8 cellular contexts compared by ENCODE assay signal in genomic region chr11:22244986-22245592, GRCh38.
A peak's percentile ranks its signal among the peaks of the same experiment; 100 is the strongest.
DNase-seq lines count a peak whose midpoint lies in the region; ATAC-seq and TF ChIP-seq lines count a peak whose summit lies in the region.

No MANE protein-coding gene starts in this region.

- H3K4me3 Mint-ChIP-seq in stimulated activated naive CD8-positive, alpha-beta T cell treated with anti-CD3 and anti-CD28 coated beads, Interleukin-15, amount 100 ng/mL, for 72 hours = no peak overlapping the region

- H3K27ac Mint-ChIP-seq in stimulated activated naive CD8-positive, alpha-beta T cell treated with anti-CD3 and anti-CD28 coated beads, Interleukin-15, amount 100 ng/mL, for 72 hours = no peak overlapping the region

- no peak overlapping the region for H3K4me3 ChIP-seq in cardiac fibroblast (replicated peaks in 1 of 2; ENCODE audit: low read depth in 2 of 2, low read length in 2 of 2)

- TF ChIP-seq CTCF in cardiac fibroblast (IDR thresholded peaks at IDR 0.05; ENCODE audit: low read depth, low read length) = peak; percentile 74

- H3K27me3 Mint-ChIP-seq in stimulated activated naive CD8-positive, alpha-beta T cell treated with anti-CD3 and anti-CD28 coated beads, Interleukin-15, amount 100 ng/mL, for 72 hours = peaks cover 20% of the 10 kb centered on the region

- DNase-seq in NCI-H510A treated with DMSO at 0.1 percent for 48 hours (lab: John Stamatoyannopoulos, UW) = peak; percentile 8
- no peak for DNase-seq in NCI-H510A (lab: John Stamatoyannopoulos, UW)
- peak; percentile 61 for DNase-seq in OCI-M1 (lab: John Stamatoyannopoulos, UW)
- peak; percentile 54 to 60 for DNase-seq in cardiac fibroblast (ENCODE audit: low read depth in 2 of 2)
- DNase-seq in kidney tubule cell (ENCODE audit: low spot score) = peak; percentile 50
- DNase-seq in stimulated activated naive CD8-positive, alpha-beta T cell treated with anti-CD3 and anti-CD28 coated beads, Interleukin-15, amount 100 ng/mL, for 72 hours = peak; percentile 8 to 10

- no peaks in the 10 kb centered on the region for H3K4me1 Mint-ChIP-seq in stimulated activated naive CD8-positive, alpha-beta T cell treated with anti-CD3 and anti-CD28 coated beads, Interleukin-15, amount 100 ng/mL, for 72 hours

- H3K9me3 Mint-ChIP-seq in stimulated activated naive CD8-positive, alpha-beta T cell treated with anti-CD3 and anti-CD28 coated beads, Interleukin-15, amount 100 ng/mL, for 72 hours = no peaks in the 10 kb centered on the region

- ATAC-seq in GM21447 (IDR thresholded peaks at IDR 0.05; ENCODE audit: unreplicated experiment) (peak; percentile 93), HG03575 (IDR thresholded peaks at IDR 0.05; ENCODE audit: extremely low read depth, insufficient number of reproducible peaks, low FRiP score, unreplicated experiment) (peak; percentile 73)
- ATAC-seq in stimulated activated naive CD8-positive, alpha-beta T cell treated with anti-CD3 and anti-CD28 coated beads, Interleukin-15, amount 100 ng/mL, for 72 hours = peak; percentile 62
